18 cellular contexts compared by ENCODE assay signal in genomic region chr1:94726981-94727685, GRCh38.
DNase-seq lines count a peak whose midpoint lies in the region; ATAC-seq and TF ChIP-seq lines count a peak whose summit lies in the region.
"Had no signal": no experiment of that assay in that cellular context is flagged by ENCODE, and none has a peak within 500 bp of the region (broad histone marks: within the 10 kb centered on the region; RNA-seq: fewer than 3 reads in every experiment).

No MANE protein-coding gene starts in this region.

- peak overlapping the region; percentile 49 to 87 for H2BK12ac ChIP-seq in mesenchymal stem cell (ENCODE audit: low read length in 2 of 2)

- H2AK5ac ChIP-seq in mesenchymal stem cell (ENCODE audit: low read length, severe bottlenecking) = peak overlapping the region; percentile 17

- no peak for ATAC-seq in left colon
- ATAC-seq in activated naive CD4-positive, alpha-beta T cell treated with anti-CD3 and anti-CD28 coated beads, Interleukin-2, amount 50 U/mL, for 72 hours = no peak

- H3K4ac ChIP-seq in mesenchymal stem cell (ENCODE audit: low read depth in 1 of 2, low read length in 2 of 2) = peak overlapping the region; percentile 35 to 78

- intact Hi-C loops in PC-9 (cut with micrococcal nuclease; ENCODE audit: unreplicated experiment) (loop anchor here (5.0 kb wide), 2 partner anchors 185 to 315 kb away; partner anchors contain the start of gene F3), left colon (cut with DNase I, micrococcal nuclease) (no loop called here)

- peak overlapping the region; percentile 60 to 88 for H3K18ac ChIP-seq in mesenchymal stem cell (ENCODE audit: low read depth in 1 of 2, low read length in 2 of 2)

- H3K79me2 ChIP-seq in PC-9 (ENCODE audit: low read depth) = no peaks in the 10 kb centered on the region

- no peaks in the 10 kb centered on the region for H3K27me3 ChIP-seq in AG04450 (ENCODE audit: control insufficient read depth, insufficient read depth, low read length)
- H3K27me3 ChIP-seq in PC-9 (ENCODE audit: insufficient read depth, low read depth) = no peaks in the 10 kb centered on the region
- H3K27me3 ChIP-seq in brain microvascular endothelial cell (replicated peaks) = no peaks in the 10 kb centered on the region
- peaks cover 0 to 1% of the 10 kb centered on the region in 2 experiments for H3K27me3 ChIP-seq in mesenchymal stem cell (ENCODE audit: control insufficient read depth in 1 of 2, insufficient read depth in 1 of 2, low read length in 2 of 2)
- H3K27me3 ChIP-seq: MG63 had no signal

- TF ChIP-seq CTCF in AG04450 (IDR thresholded peaks at IDR 0.05; ENCODE audit: low read depth, low read length) (no peak), PC-9 (conservative IDR thresholded peaks at IDR 0.05) (no peak), brain microvascular endothelial cell (IDR thresholded peaks at IDR 0.05; ENCODE audit: low read depth, low read length, missing control alignments) (no peak)

- H3K23ac ChIP-seq in mesenchymal stem cell (ENCODE audit: low read length in 2 of 2) = no peak overlapping the region

- H3K36me3 ChIP-seq in PC-9 (ENCODE audit: low read depth) (peaks cover 5% of the 10 kb centered on the region; the same call in 1 of the 2 replicates), brain microvascular endothelial cell (replicated peaks) (no peaks in the 10 kb centered on the region), mesenchymal stem cell (ENCODE audit: control insufficient read depth in 1 of 2, insufficient read depth in 2 of 2, low read depth in 1 of 2, low read length in 2 of 2) (peaks cover 0 to 8% of the 10 kb centered on the region in 2 experiments)
- H3K36me3 ChIP-seq: MG63 had no signal

- H3K4me1 ChIP-seq in PC-9 (replicated peaks; ENCODE audit: insufficient read depth) (peaks cover 44% of the 10 kb centered on the region), mesenchymal stem cell (ENCODE audit: control insufficient read depth, insufficient read depth, low read depth, low read length) (peaks cover 24% of the 10 kb centered on the region)

- peak overlapping the region; percentile 82 for H4K8ac ChIP-seq in mesenchymal stem cell (ENCODE audit: low read length)

- WGBS in mesenchymal stem cell = 70% methylated on average over 5 of the region's 6 CpGs

- in situ Hi-C loops in brain microvascular endothelial cell (cut with HindIII; ENCODE audit: low pct_ligation_motif_present, low sequenced_read_pairs) = no loop called here

- peak overlapping the region; percentile 8 for H2BK5ac ChIP-seq in mesenchymal stem cell (ENCODE audit: low read depth, low read length, poor library complexity, severe bottlenecking)

- POLR2A ChIA-PET in AG04450 (lab: Yijun Ruan, JAX) (interaction anchor here (0.6 to 2.9 kb wide), 9 partner anchors 12 to 187 kb away, joined by 3 to 21 read pairs (median 4); partner anchors contain the start of gene F3), PC-9 (lab: Charles Lee; ENCODE audit: unreplicated experiment) (interaction anchor here (0.6 to 1.5 kb wide), 9 partner anchors 13 to 706 kb away, joined by 3 to 11 read pairs (median 5); no protein-coding TSS in a partner anchor)

- no peaks in the 10 kb centered on the region for H3K9me2 ChIP-seq in PC-9 (ENCODE audit: insufficient read depth)

- H3K4me2 ChIP-seq in PC-9 (peak overlapping the region; percentile 66), mesenchymal stem cell (ENCODE audit: low read length, poor library complexity, severe bottlenecking) (no peak overlapping the region)

- peak overlapping the region in 1 of 2 experiments; percentile 76 for H3K14ac ChIP-seq in mesenchymal stem cell (ENCODE audit: low read length in 2 of 2)

- H3F3A ChIP-seq in PC-9 (ENCODE audit: insufficient read depth, low read depth) = peaks cover 32% of the 10 kb centered on the region

- no peak for DNase-seq in AG04450 (ENCODE audit: low read depth, low spot score)
- no peak for DNase-seq in PC-9
- no peak for DNase-seq in brain microvascular endothelial cell
- DNase-seq in mesenchymal stem cell = peak; percentile 47
- no peak for DNase-seq in left colon
- no peak for DNase-seq in NCI-H1092 treated with DMSO at 0.1 percent for 48 hours (lab: John Stamatoyannopoulos, UW)
- DNase-seq in glomerular visceral epithelial cell (ENCODE audit: extremely low spot score) = no peak
- DNase-seq in activated naive CD4-positive, alpha-beta T cell treated with anti-CD3 and anti-CD28 coated beads, Interleukin-2, amount 50 U/mL, for 72 hours (ENCODE audit: low spot score in 2 of 2) = no peak
- DNase-seq: AML-193, COR-L47, DMS153, Karpas-422, NCI-H1092, NCI-H2081 treated with DMSO at 0.1 percent for 48 hours, NCI-H510A, NCI-H82, Right ventricle myocardium superior had no signal

- no peaks in the 10 kb centered on the region for H3K36me3 Mint-ChIP-seq in activated naive CD4-positive, alpha-beta T cell treated with anti-CD3 and anti-CD28 coated beads, Interleukin-2, amount 50 U/mL, for 72 hours

- CTCF ChIA-PET in AG04450 (lab: Charles Lee) (no interaction called here), PC-9 (lab: Charles Lee) (no interaction called here)

- no peak overlapping the region for H2BK15ac ChIP-seq in mesenchymal stem cell (ENCODE audit: low read depth, poor library complexity, severe bottlenecking)

- no peak overlapping the region for H3K27ac Mint-ChIP-seq in activated naive CD4-positive, alpha-beta T cell treated with anti-CD3 and anti-CD28 coated beads, Interleukin-2, amount 50 U/mL, for 72 hours

- H3K27ac ChIP-seq in AG04450 (ENCODE audit: low read depth, low read length) = peak overlapping the region; percentile 71
- peak overlapping the region; percentile 85 for H3K27ac ChIP-seq in PC-9
- H3K27ac ChIP-seq in brain microvascular endothelial cell = peak overlapping the region; percentile 8
- H3K27ac ChIP-seq in mesenchymal stem cell (ENCODE audit: low read length, poor library complexity, severe bottlenecking) = peak overlapping the region; percentile 84

- H3K79me1 ChIP-seq in mesenchymal stem cell (replicated peaks; ENCODE audit: low read length, poor library complexity, severe bottlenecking) = no peaks in the 10 kb centered on the region

- no peak overlapping the region for H2AFZ ChIP-seq in PC-9
- H2AFZ ChIP-seq in mesenchymal stem cell (ENCODE audit: low read depth, low read length) = no peak overlapping the region

- H3K9ac ChIP-seq in mesenchymal stem cell (ENCODE audit: low read length) = no peak overlapping the region

- no peaks in the 10 kb centered on the region for H4K20me1 ChIP-seq in PC-9 (ENCODE audit: insufficient read depth)

- H3K4me3 ChIP-seq in AG04450 (ENCODE audit: low read depth, low read length) (no peak overlapping the region), PC-9 (peak overlapping the region; percentile 1; the same call in 1 of the 2 replicates), brain microvascular endothelial cell (ENCODE audit: low read depth, low read length) (no peak overlapping the region), mesenchymal stem cell (ENCODE audit: insufficient read depth in 1 of 2, low read depth in 1 of 2, low read length in 2 of 2) (no peak overlapping the region)
- H3K4me3 ChIP-seq: MG63 had no signal

- BruUV-seq in PC-9 (replicated peaks; lab: Mats Ljungman, UMichigan) = TSS peak; percentile 39

- peak overlapping the region; percentile 45 for H4K91ac ChIP-seq in mesenchymal stem cell (ENCODE audit: low read length)

- peaks cover 2% of the 10 kb centered on the region; the same call in 1 of the 2 replicates for H3K9me3 ChIP-seq in AG04450 (ENCODE audit: control insufficient read depth, insufficient read depth, low read length)
- H3K9me3 ChIP-seq in PC-9 (ENCODE audit: insufficient read depth, low read depth) = no peaks in the 10 kb centered on the region
- H3K9me3 ChIP-seq in mesenchymal stem cell (ENCODE audit: control insufficient read depth, low read length) = no peaks in the 10 kb centered on the region
- H3K9me3 ChIP-seq: MG63 had no signal

- H3K9me3 Mint-ChIP-seq in activated naive CD4-positive, alpha-beta T cell treated with anti-CD3 and anti-CD28 coated beads, Interleukin-2, amount 50 U/mL, for 72 hours = no peaks in the 10 kb centered on the region

- peak overlapping the region; percentile 43 for H2BK120ac ChIP-seq in mesenchymal stem cell (ENCODE audit: low read depth, low read length)

Comparison
In these comparisons a context has a peak if more than half of its experiments do, and no peak if none do; other contexts are left out.
1. H3K27ac ChIP-seq: peak in every context shown above with its lines; median percentile 85 in PC-9; 84 in mesenchymal stem cell; 71 in AG04450; 8 in brain microvascular endothelial cell.